28 cellular contexts compared by ENCODE assay signal in the genomic region with DNA sequence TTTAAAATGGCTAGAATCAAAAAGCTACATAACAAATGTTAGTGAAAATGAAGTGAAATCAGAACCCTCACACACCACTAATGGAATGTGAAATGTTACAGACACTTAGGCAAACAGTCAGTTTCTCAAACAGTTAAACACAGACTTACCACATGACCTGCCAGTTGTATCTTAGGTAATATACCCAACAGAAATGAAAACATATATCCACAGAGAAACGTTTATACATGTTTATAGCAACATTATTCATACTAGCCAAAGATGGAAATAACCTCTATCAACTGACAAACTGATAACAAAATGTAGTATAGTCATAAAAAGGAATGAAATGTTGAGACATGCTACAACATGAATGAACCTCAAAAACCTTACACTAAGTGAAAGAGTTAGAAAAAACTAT.
"Had no signal": no experiment of that assay in that cellular context is flagged by ENCODE, and none has a peak within 500 bp of the region (broad histone marks: within the 10 kb centered on the region; RNA-seq: fewer than 3 reads in every experiment).

No MANE protein-coding gene starts in this region.

- H3K36me3 Mint-ChIP-seq: activated naive CD4-positive, alpha-beta T cell treated with anti-CD3 and anti-CD28 coated beads, Interleukin-2, amount 10 ng/mL, durations not matched to agents 7 days and 5 days; activated naive CD4-positive, alpha-beta T cell treated with anti-CD3 and anti-CD28 coated beads, Interleukin-2, amount 50 U/mL, for 72 hours; activated naive CD8-positive, alpha-beta T cell treated with anti-CD3 and anti-CD28 coated beads, Interleukin-2, amount 10 ng/mL, durations not matched to agents 7 days and 5 days; brain had no signal

- H3K27ac Mint-ChIP-seq: activated CD4-positive, alpha-beta memory T cell treated with anti-CD3 and anti-CD28 coated beads, Interleukin-2, amount 10 ng/mL, durations not matched to agents 7 days and 5 days; activated CD4-positive, alpha-beta T cell treated with anti-CD3 and anti-CD28 coated beads, Interleukin-2, amount 10 ng/mL, durations not matched to agents 7 days and 5 days; activated naive CD4-positive, alpha-beta T cell treated with anti-CD3 and anti-CD28 coated beads, Interleukin-2, amount 10 ng/mL, durations not matched to agents 7 days and 5 days; activated naive CD4-positive, alpha-beta T cell treated with anti-CD3 and anti-CD28 coated beads, Interleukin-2, amount 50 U/mL, for 72 hours; activated naive CD8-positive, alpha-beta T cell treated with anti-CD3 and anti-CD28 coated beads, Interleukin-2, amount 10 ng/mL, durations not matched to agents 7 days and 5 days; activated T-cell treated with anti-CD3 and anti-CD28 coated beads, Interleukin-2, amount 50 U/mL, for 24 hours; activated T-cell treated with anti-CD3 and anti-CD28 coated beads, Interleukin-2, amount 50 U/mL, for 72 hours; brain; dendritic cell treated with granulocyte-macrophage colony-stimulating factor and Interleukin-4, amounts not matched to agents 40 ng/mL and 50 ng/mL, for 4 days; endodermal cell had no signal

- H3K27me3 ChIP-seq: ascending aorta, dorsolateral prefrontal cortex, esophagus muscularis mucosa, gastrocnemius medialis, heart left ventricle had no signal

- ATAC-seq: activated naive CD4-positive, alpha-beta T cell treated with anti-CD3 and anti-CD28 coated beads, Interleukin-2, amount 50 U/mL, for 72 hours; activated T-cell treated with anti-CD3 and anti-CD28 coated beads, Interleukin-2, amount 50 U/mL, for 72 hours; gastrocnemius medialis; heart left ventricle had no signal

- H3K4me3 ChIP-seq: ascending aorta, coronary artery, dorsolateral prefrontal cortex, esophagus muscularis mucosa, gastrocnemius medialis, heart left ventricle had no signal

- H3K9me3 ChIP-seq: ascending aorta, esophagus muscularis mucosa, gastrocnemius medialis had no signal

- DNase-seq: activated CD4-positive, alpha-beta memory T cell treated with anti-CD3 and anti-CD28 coated beads, Interleukin-2, amount 10 ng/mL, durations not matched to agents 7 days and 5 days; activated CD4-positive, alpha-beta T cell treated with anti-CD3 and anti-CD28 coated beads for 1 hour; activated CD4-positive, alpha-beta T cell treated with anti-CD3 and anti-CD28 coated beads for 4 hours; activated CD4-positive, alpha-beta T cell treated with anti-CD3 and anti-CD28 coated beads, Interleukin-2, amount 10 ng/mL, durations not matched to agents 7 days and 5 days; activated CD4-positive, alpha-beta T cell treated with anti-CD3 and anti-CD28 coated beads, Interleukin-2, amount 50 U/mL, for 4 hours; activated CD8-positive, alpha-beta memory T cell treated with anti-CD3 and anti-CD28 coated beads, Interleukin-2, amount 50 U/mL, for 48 hours; activated gamma-delta T cell; activated naive CD4-positive, alpha-beta T cell; activated naive CD4-positive, alpha-beta T cell treated with anti-CD3 and anti-CD28 coated beads, Interleukin-2, amount 10 ng/mL, durations not matched to agents 7 days and 5 days; activated naive CD8-positive, alpha-beta T cell treated with anti-CD3 and anti-CD28 coated beads, Interleukin-2, amount 10 ng/mL, durations not matched to agents 7 days and 5 days; activated T-cell treated with anti-CD3 and anti-CD28 coated beads for 4 hours; activated T-cell treated with anti-CD3 and anti-CD28 coated beads, Interleukin-2, amount 50 U/mL, for 24 hours; activated T-cell treated with anti-CD3 and anti-CD28 coated beads, Interleukin-2, amount 50 U/mL, for 72 hours; central memory CD4-positive, alpha-beta T cell; dorsolateral prefrontal cortex; effector memory CD4-positive, alpha-beta T cell; endodermal cell; erythroblast; gastrocnemius medialis; glutamatergic neuron; heart left ventricle; T-helper 2 cell had no signal

- H3K27ac ChIP-seq: ascending aorta, coronary artery, dorsolateral prefrontal cortex, esophagus muscularis mucosa, gastrocnemius medialis, heart left ventricle had no signal

- H3K4me1 ChIP-seq: ascending aorta, esophagus muscularis mucosa, gastrocnemius medialis, heart left ventricle had no signal

- H3K36me3 ChIP-seq: ascending aorta, esophagus muscularis mucosa, gastrocnemius medialis, heart left ventricle had no signal

- H3K4me1 Mint-ChIP-seq: activated CD4-positive, alpha-beta memory T cell treated with anti-CD3 and anti-CD28 coated beads, Interleukin-2, amount 10 ng/mL, durations not matched to agents 7 days and 5 days; activated CD4-positive, alpha-beta T cell treated with anti-CD3 and anti-CD28 coated beads, Interleukin-2, amount 10 ng/mL, durations not matched to agents 7 days and 5 days; activated naive CD4-positive, alpha-beta T cell treated with anti-CD3 and anti-CD28 coated beads, Interleukin-2, amount 10 ng/mL, durations not matched to agents 7 days and 5 days; activated naive CD8-positive, alpha-beta T cell treated with anti-CD3 and anti-CD28 coated beads, Interleukin-2, amount 10 ng/mL, durations not matched to agents 7 days and 5 days had no signal

- H3K9me3 Mint-ChIP-seq: activated CD4-positive, alpha-beta T cell treated with anti-CD3 and anti-CD28 coated beads, Interleukin-2, amount 10 ng/mL, durations not matched to agents 7 days and 5 days; activated naive CD8-positive, alpha-beta T cell treated with anti-CD3 and anti-CD28 coated beads, Interleukin-2, amount 10 ng/mL, durations not matched to agents 7 days and 5 days had no signal

- H3K4me3 Mint-ChIP-seq: activated CD4-positive, alpha-beta memory T cell treated with anti-CD3 and anti-CD28 coated beads, Interleukin-2, amount 10 ng/mL, durations not matched to agents 7 days and 5 days; activated CD4-positive, alpha-beta T cell treated with anti-CD3 and anti-CD28 coated beads, Interleukin-2, amount 10 ng/mL, durations not matched to agents 7 days and 5 days; activated naive CD4-positive, alpha-beta T cell treated with anti-CD3 and anti-CD28 coated beads, Interleukin-2, amount 10 ng/mL, durations not matched to agents 7 days and 5 days; activated naive CD8-positive, alpha-beta T cell treated with anti-CD3 and anti-CD28 coated beads, Interleukin-2, amount 10 ng/mL, durations not matched to agents 7 days and 5 days; activated T-cell treated with anti-CD3 and anti-CD28 coated beads, Interleukin-2, amount 50 U/mL, for 24 hours; activated T-cell treated with anti-CD3 and anti-CD28 coated beads, Interleukin-2, amount 50 U/mL, for 72 hours; brain; dendritic cell treated with granulocyte-macrophage colony-stimulating factor and Interleukin-4, amounts not matched to agents 40 ng/mL and 50 ng/mL, for 4 days; endodermal cell had no signal

- H3K27me3 Mint-ChIP-seq: activated CD4-positive, alpha-beta memory T cell treated with anti-CD3 and anti-CD28 coated beads, Interleukin-2, amount 10 ng/mL, durations not matched to agents 7 days and 5 days; activated CD4-positive, alpha-beta T cell treated with anti-CD3 and anti-CD28 coated beads, Interleukin-2, amount 10 ng/mL, durations not matched to agents 7 days and 5 days; activated naive CD4-positive, alpha-beta T cell treated with anti-CD3 and anti-CD28 coated beads, Interleukin-2, amount 10 ng/mL, durations not matched to agents 7 days and 5 days; activated naive CD8-positive, alpha-beta T cell treated with anti-CD3 and anti-CD28 coated beads, Interleukin-2, amount 10 ng/mL, durations not matched to agents 7 days and 5 days; activated T-cell treated with anti-CD3 and anti-CD28 coated beads, Interleukin-2, amount 50 U/mL, for 24 hours; dendritic cell treated with granulocyte-macrophage colony-stimulating factor and Interleukin-4, amounts not matched to agents 40 ng/mL and 50 ng/mL, for 4 days had no signal
